10 cellular contexts compared by ENCODE assay signal in genomic region chr7:1106783-1107421, GRCh38.
"Had no signal": no experiment of that assay in that cellular context is flagged by ENCODE, and none has a peak within 500 bp of the region (broad histone marks: within the 10 kb centered on the region; RNA-seq: fewer than 3 reads in every experiment).

No MANE protein-coding gene starts in this region.

- FAIRE-seq: islet of Langerhans had no signal

- H3K27ac ChIP-seq: parathyroid adenoma, right atrium auricular region had no signal

- H3K4me3 Mint-ChIP-seq: activated CD8-positive, alpha-beta T cell treated with anti-CD3 and anti-CD28 coated beads for 36 hours; activated T-cell treated with anti-CD3 and anti-CD28 coated beads, Interleukin-2, amount 50 U/mL, for 72 hours; central memory CD8-positive, alpha-beta T cell had no signal

- ATAC-seq: activated CD8-positive, alpha-beta T cell treated with anti-CD3 and anti-CD28 coated beads for 36 hours; activated T-cell treated with anti-CD3 and anti-CD28 coated beads, Interleukin-2, amount 50 U/mL, for 72 hours had no signal

- H3K27me3 Mint-ChIP-seq: activated CD8-positive, alpha-beta T cell treated with anti-CD3 and anti-CD28 coated beads for 36 hours; central memory CD8-positive, alpha-beta T cell had no signal

- H3K9me3 ChIP-seq: right atrium auricular region had no signal

- H3K27me3 ChIP-seq: right atrium auricular region had no signal

- H3K4me1 ChIP-seq: parathyroid adenoma had no signal

- H3K9me3 Mint-ChIP-seq: activated CD8-positive, alpha-beta T cell treated with anti-CD3 and anti-CD28 coated beads for 36 hours; activated T-cell treated with anti-CD3 and anti-CD28 coated beads, Interleukin-2, amount 50 U/mL, for 72 hours; central memory CD8-positive, alpha-beta T cell had no signal

- H3K4me3 ChIP-seq: right atrium auricular region had no signal

- DNase-seq: activated CD8-positive, alpha-beta memory T cell treated with anti-CD3 and anti-CD28 coated beads, Interleukin-2, amount 50 U/mL, for 4 hours; activated CD8-positive, alpha-beta T cell treated with anti-CD3 and anti-CD28 coated beads for 36 hours; activated gamma-delta T cell treated with Interleukin-2 at 50 U/mL for 16 hours; activated T-cell treated with anti-CD3 and anti-CD28 coated beads, Interleukin-2, amount 50 U/mL, for 72 hours; stimulated activated naive CD4-positive, alpha-beta T cell treated with Interleukin-2 at 50 U/mL for 16 hours; T-helper 9 cell had no signal

- H3K27ac Mint-ChIP-seq: activated CD8-positive, alpha-beta T cell treated with anti-CD3 and anti-CD28 coated beads for 36 hours; activated T-cell treated with anti-CD3 and anti-CD28 coated beads, Interleukin-2, amount 50 U/mL, for 72 hours had no signal

- H3K36me3 ChIP-seq: right atrium auricular region had no signal
